2 cellular contexts compared by ENCODE assay signal in genomic region chrX:16431266-16431665, GRCh38.
TF ChIP-seq lines count a peak whose summit lies in the region.

No MANE protein-coding gene starts in this region.

TF ChIP-seq in A549, 52 proteins besides CTCF, POLR2A, EP300 and RAD21:
- TF ChIP-seq ZNF302 (CRISPR knock-in tag; IDR thresholded peaks at IDR 0.05) (no peak), HMGXB4 (CRISPR knock-in tag; IDR thresholded peaks at IDR 0.05; ENCODE audit: borderline replicate concordance) (no peak), BHLHE40 (IDR thresholded peaks at IDR 0.05; ENCODE audit: low read depth, low read length) (no peak), ZFP36 (IDR thresholded peaks at IDR 0.05; ENCODE audit: borderline replicate concordance, partially characterized antibody) (no peak)

TF ChIP-seq in H1, 55 proteins besides CTCF, POLR2A, EP300 and RAD21:
- TF ChIP-seq GABPA (IDR thresholded peaks at IDR 0.05; ENCODE audit: borderline replicate concordance, insufficient read depth, low read length): no peak
- no peak for TF ChIP-seq SIX5 (IDR thresholded peaks at IDR 0.05; ENCODE audit: low read depth, low read length)
- TF ChIP-seq KDM5A (IDR thresholded peaks at IDR 0.05; ENCODE audit: low read length): no peak
- no peak for TF ChIP-seq CEBPB (IDR thresholded peaks at IDR 0.05; ENCODE audit: low read depth, low read length)
- TF ChIP-seq SIRT6 (IDR thresholded peaks at IDR 0.05; ENCODE audit: low read length): no peak
- no peak for TF ChIP-seq KDM1A (IDR thresholded peaks at IDR 0.05; ENCODE audit: borderline replicate concordance, low read length)
- no peak for TF ChIP-seq SP1 (IDR thresholded peaks at IDR 0.05; ENCODE audit: low read depth, low read length)
TF ChIP-seq in H1: peak in this region for 0.
